9 cellular contexts compared by ENCODE assay signal in the genomic region with DNA sequence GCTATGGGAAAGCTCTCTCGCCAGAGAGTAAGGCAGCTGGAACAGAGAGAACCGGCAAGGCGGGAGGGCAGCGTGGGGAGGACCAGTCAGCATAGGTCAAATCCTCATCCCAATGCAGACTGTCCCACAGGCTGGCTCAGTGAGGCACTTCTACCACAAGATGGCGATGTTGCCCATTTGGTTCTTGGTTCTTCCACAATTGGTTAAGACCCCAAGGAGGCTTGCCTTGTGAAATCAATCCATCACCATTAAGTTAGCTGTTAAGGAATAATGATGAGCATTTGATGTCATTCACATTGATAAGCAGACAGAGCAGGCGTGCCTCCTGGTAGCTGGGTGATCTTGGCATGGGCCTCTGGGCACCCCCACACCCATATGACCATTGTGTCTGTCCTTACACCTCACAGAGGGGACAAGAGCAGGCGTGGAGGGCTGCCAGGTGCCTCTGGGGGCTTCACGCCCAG. TPM values are rescaled to one million over a fixed set of nuclear protein-coding genes. Genes with fewer than 3 reads are reported as not detected.
DNase-seq lines count a peak whose midpoint lies in the region; ATAC-seq and TF ChIP-seq lines count a peak whose summit lies in the region.
"Had no signal": no experiment of that assay in that cellular context is flagged by ENCODE, and none has a peak within 500 bp of the region (broad histone marks: within the 10 kb centered on the region; RNA-seq: fewer than 3 reads in every experiment).

No MANE protein-coding gene starts in this region.

- no peaks in the 10 kb centered on the region for H3K9me3 Mint-ChIP-seq in chondrocyte (ENCODE audit: low read depth)

- H3K27me3 ChIP-seq in left lung = no peaks in the 10 kb centered on the region
- H3K27me3 ChIP-seq: BLaER1 had no signal

- peak; percentile 56 for ATAC-seq in HG02870 (IDR thresholded peaks at IDR 0.05; ENCODE audit: unreplicated experiment)
- peak; percentile 90 for ATAC-seq in left lung

- peaks cover 14% of the 10 kb centered on the region for H3K4me1 Mint-ChIP-seq in chondrocyte (ENCODE audit: low read depth)

- no peak overlapping the region for H3K4me3 ChIP-seq in left lung
- H3K4me3 ChIP-seq: BLaER1 had no signal

- DNase-seq in NCI-H1436 (lab: John Stamatoyannopoulos, UW) (peak; percentile 50), NCI-H1436 treated with DMSO at 0.1 percent for 48 hours (lab: John Stamatoyannopoulos, UW) (no peak), NCI-H2171 (lab: John Stamatoyannopoulos, UW) (peak; percentile 54), chondrocyte (ENCODE audit: low spot score) (no peak), left lung (peak; percentile 46 to 64)
- peak; percentile 36 for DNase-seq in activated CD4-positive, CD25-positive, alpha-beta regulatory T cell treated with anti-CD3 and anti-CD28 coated beads, Interleukin-2, amount 50 U/mL, for 16 hours (ENCODE audit: low read depth, low spot score)
- DNase-seq in stimulated activated CD4-positive, alpha-beta T cell treated with anti-CD3 and anti-CD28 coated beads, TNF-alpha, amount 100 ng/mL, for 24 hours (ENCODE audit: low read depth in 3 of 3) = peak; percentile 39 to 46 (median 46)

- H3K36me3 Mint-ChIP-seq in chondrocyte (ENCODE audit: low read depth) = no peaks in the 10 kb centered on the region

- intact Hi-C loops in left lung (cut with DNase I) = loop anchor here in 1 of 2 donors (10.0 kb wide), 1 partner anchor 163 kb away; a partner anchor contains a TSS

- no peaks in the 10 kb centered on the region for H3K9me3 ChIP-seq in left lung
- H3K9me3 ChIP-seq: BLaER1 had no signal

- no peaks in the 10 kb centered on the region for H3K27me3 Mint-ChIP-seq in chondrocyte (ENCODE audit: low read depth)

- no peak overlapping the region for H3K4me3 Mint-ChIP-seq in chondrocyte (ENCODE audit: unreplicated experiment)

- no peaks in the 10 kb centered on the region for H3K4me1 ChIP-seq in left lung
- H3K4me1 ChIP-seq: BLaER1 had no signal

- H3K27ac Mint-ChIP-seq in chondrocyte (ENCODE audit: unreplicated experiment) = no peak overlapping the region

- no peaks in the 10 kb centered on the region for H3K36me3 ChIP-seq in left lung
- H3K36me3 ChIP-seq: BLaER1 had no signal

- TF ChIP-seq CTCF in chondrocyte (IDR thresholded peaks at IDR 0.05) (peak; percentile 96), left lung (IDR thresholded peaks at IDR 0.05) (peak; percentile 70 to 91)

- no peak overlapping the region for H3K27ac ChIP-seq in left lung
- H3K27ac ChIP-seq: BLaER1 had no signal

RNA-seq across cellular contexts. Expression of a gene that starts 2.4 kb away (rescaled TPM):
- total RNA-seq in chondrocyte (not detected in 3 replicates), left lung (not detected)

RNA-seq across cellular contexts. Expression of a gene that starts 10.8 kb away (rescaled TPM):
- total RNA-seq in chondrocyte (not detected in 3 replicates), left lung (not detected)

RNA-seq across cellular contexts. Expression of a gene that starts 20.6 kb away (rescaled TPM):
- 7.5 to 10.6 TPM (median 8.1 TPM) in 3 replicates for total RNA-seq in chondrocyte
- 10 to 100 TPM in 1 of 2 donors, 1 to 10 TPM in 1; 8.7 to 11.1 TPM for total RNA-seq in left lung

RNA-seq across cellular contexts. Expression of a gene that starts 49.0 kb away (rescaled TPM):
- total RNA-seq in chondrocyte (not detected in 3 replicates), left lung (not detected)

Comparison
In these comparisons a context has a peak if more than half of its experiments do, and no peak if none do; other contexts are left out.
1. DNase-seq: peak in NCI-H1436 (single experiment), NCI-H2171 (single experiment), activated CD4-positive, CD25-positive, alpha-beta regulatory T cell treated with anti-CD3 and anti-CD28 coated beads, Interleukin-2, amount 50 U/mL, for 16 hours (single experiment), left lung (2 of 2) and stimulated activated CD4-positive, alpha-beta T cell treated with anti-CD3 and anti-CD28 coated beads, TNF-alpha, amount 100 ng/mL, for 24 hours (3 of 3); none in NCI-H1436 treated with DMSO at 0.1 percent for 48 hours (single experiment) and chondrocyte (single experiment).